Comparison of ENCODE assay signal across 8 cellular contexts in the genomic region with DNA sequence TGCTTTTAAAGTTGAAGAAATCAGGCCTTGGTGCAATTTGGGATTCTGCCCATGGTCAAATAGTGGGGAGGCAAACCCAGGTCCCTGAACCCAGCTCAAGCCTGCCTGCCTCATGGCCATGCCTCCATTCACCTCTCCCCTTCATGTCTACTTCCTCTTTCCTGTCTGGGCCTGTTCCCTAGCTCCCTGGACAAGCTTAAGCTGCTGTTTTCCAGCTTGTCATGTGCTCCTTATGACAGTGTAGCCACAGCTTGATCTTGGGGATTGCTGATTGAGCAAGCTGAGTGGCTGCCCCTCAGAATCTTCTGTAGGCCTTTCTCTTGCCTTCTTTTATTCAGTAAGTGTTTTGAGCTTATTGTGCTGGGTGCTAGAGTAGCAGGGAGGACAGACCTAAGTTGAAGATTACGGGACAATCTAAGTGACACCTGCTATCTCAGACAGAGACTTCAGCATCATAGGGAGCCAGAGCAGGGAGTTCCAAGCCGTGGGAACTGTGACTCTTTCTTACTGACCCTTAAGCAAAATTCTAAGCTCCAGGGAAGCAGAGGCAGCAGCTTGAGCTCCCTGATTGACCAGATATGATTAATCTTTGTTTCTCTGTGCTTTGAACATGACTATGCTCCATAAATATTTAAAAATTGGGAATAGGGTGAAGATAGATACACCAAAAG. TPM values are rescaled to one million over a fixed set of nuclear protein-coding genes. Genes with fewer than 3 reads are reported as not detected.
DNase-seq lines count a peak whose midpoint lies in the region; ATAC-seq and TF ChIP-seq lines count a peak whose summit lies in the region.

No MANE protein-coding gene starts in this region.

- peak overlapping the region; percentile 94 to 96 for H3K27ac ChIP-seq in ascending aorta
- H3K27ac ChIP-seq in layer of hippocampus (ENCODE audit: low read depth, low read length): peak overlapping the region; percentile 77

- H3K4me3 ChIP-seq in ascending aorta: peak overlapping the region; percentile 46 to 67

- intact Hi-C loops in ascending aorta (cut with DNase I): loop anchor here (2.0 to 5.0 kb wide), 2 partner anchors 56 to 121 kb away; a partner anchor contains a TSS

- H3K9me3 ChIP-seq in ascending aorta: no peaks in the 10 kb centered on the region

- H3K27me3 ChIP-seq in ascending aorta: no peaks in the 10 kb centered on the region
- no peaks in the 10 kb centered on the region for H3K27me3 ChIP-seq in layer of hippocampus (ENCODE audit: control insufficient read depth, insufficient read depth, low read length)

- H3K36me3 ChIP-seq in ascending aorta: no peaks in the 10 kb centered on the region

- H3K4me1 ChIP-seq in ascending aorta: peaks cover 0 to 28% of the 10 kb centered on the region in 2 donors

- TF ChIP-seq CTCF in ascending aorta (IDR thresholded peaks at IDR 0.05): no peak

- DNase-seq in activated CD4-positive, CD25-positive, alpha-beta regulatory T cell (lab: John Stamatoyannopoulos, UW): no peak
- peak in 1 of 2 donors; percentile 74 for DNase-seq in ascending aorta (ENCODE audit: low spot score in 2 of 2)
- DNase-seq in stimulated activated CD4-positive, alpha-beta T cell treated with anti-CD3 and anti-CD28 coated beads, Interleukin-4, amount 100 ng/mL, for 1 hour: peak; percentile 7

- ATAC-seq in activated CD4-positive, CD25-positive, alpha-beta regulatory T cell treated with anti-CD3 and anti-CD28 coated beads, Interleukin-2, amount 50 U/mL, for 24 hours: peak; percentile 14 to 18
- ATAC-seq in HG02885 (IDR thresholded peaks at IDR 0.05; ENCODE audit: poor library complexity, unreplicated experiment) (peak; percentile 30), HG03139 (IDR thresholded peaks at IDR 0.05; ENCODE audit: unreplicated experiment) (no peak)

TF ChIP-seq in PFSK-1, 5 proteins besides CTCF, POLR2A, EP300 and RAD21:
- TF ChIP-seq FOXP2 (optimal IDR thresholded peaks at IDR 0.05; ENCODE audit: borderline replicate concordance, extremely low read depth, extremely low read length, insufficient read depth) (no peak), TAF1 (IDR thresholded peaks at IDR 0.05; ENCODE audit: borderline replicate concordance, insufficient read depth, low read length) (0 out of 2 replicates have a peak, but pooled peaks have one; percentile 48)
- TF ChIP-seq, protein P1, sequence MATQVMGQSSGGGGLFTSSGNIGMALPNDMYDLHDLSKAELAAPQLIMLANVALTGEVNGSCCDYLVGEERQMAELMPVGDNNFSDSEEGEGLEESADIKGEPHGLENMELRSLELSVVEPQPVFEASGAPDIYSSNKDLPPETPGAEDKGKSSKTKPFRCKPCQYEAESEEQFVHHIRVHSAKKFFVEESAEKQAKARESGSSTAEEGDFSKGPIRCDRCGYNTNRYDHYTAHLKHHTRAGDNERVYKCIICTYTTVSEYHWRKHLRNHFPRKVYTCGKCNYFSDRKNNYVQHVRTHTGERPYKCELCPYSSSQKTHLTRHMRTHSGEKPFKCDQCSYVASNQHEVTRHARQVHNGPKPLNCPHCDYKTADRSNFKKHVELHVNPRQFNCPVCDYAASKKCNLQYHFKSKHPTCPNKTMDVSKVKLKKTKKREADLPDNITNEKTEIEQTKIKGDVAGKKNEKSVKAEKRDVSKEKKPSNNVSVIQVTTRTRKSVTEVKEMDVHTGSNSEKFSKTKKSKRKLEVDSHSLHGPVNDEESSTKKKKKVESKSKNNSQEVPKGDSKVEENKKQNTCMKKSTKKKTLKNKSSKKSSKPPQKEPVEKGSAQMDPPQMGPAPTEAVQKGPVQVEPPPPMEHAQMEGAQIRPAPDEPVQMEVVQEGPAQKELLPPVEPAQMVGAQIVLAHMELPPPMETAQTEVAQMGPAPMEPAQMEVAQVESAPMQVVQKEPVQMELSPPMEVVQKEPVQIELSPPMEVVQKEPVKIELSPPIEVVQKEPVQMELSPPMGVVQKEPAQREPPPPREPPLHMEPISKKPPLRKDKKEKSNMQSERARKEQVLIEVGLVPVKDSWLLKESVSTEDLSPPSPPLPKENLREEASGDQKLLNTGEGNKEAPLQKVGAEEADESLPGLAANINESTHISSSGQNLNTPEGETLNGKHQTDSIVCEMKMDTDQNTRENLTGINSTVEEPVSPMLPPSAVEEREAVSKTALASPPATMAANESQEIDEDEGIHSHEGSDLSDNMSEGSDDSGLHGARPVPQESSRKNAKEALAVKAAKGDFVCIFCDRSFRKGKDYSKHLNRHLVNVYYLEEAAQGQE (IDR thresholded peaks at IDR 0.05; ENCODE audit: insufficient read depth in 1 of 2, low read depth in 2 of 2, low read length in 2 of 2): no peak
TF ChIP-seq in PFSK-1: peak in this region for 1.

RNA-seq across cellular contexts. Expression of a gene that starts 0.5 kb away (rescaled TPM):
- 2.3 TPM for polyA plus RNA-seq in PFSK-1 (2012; ENCODE audit: insufficient read length, low read depth)
- 19.2 TPM for total RNA-seq in ascending aorta

RNA-seq across cellular contexts. Expression of a gene that starts 10.6 kb away (rescaled TPM):
- 17.4 TPM for polyA plus RNA-seq in PFSK-1 (2012; ENCODE audit: insufficient read length, low read depth)
- total RNA-seq in ascending aorta: 15.5 TPM

RNA-seq across cellular contexts. Expression of a gene that starts 55.2 kb away (rescaled TPM):
- polyA plus RNA-seq in PFSK-1 (2012; ENCODE audit: insufficient read length, low read depth): 26.2 TPM
- 47.9 TPM for total RNA-seq in ascending aorta
